ENCODE assay signal across 8 cellular contexts in the genomic region with DNA sequence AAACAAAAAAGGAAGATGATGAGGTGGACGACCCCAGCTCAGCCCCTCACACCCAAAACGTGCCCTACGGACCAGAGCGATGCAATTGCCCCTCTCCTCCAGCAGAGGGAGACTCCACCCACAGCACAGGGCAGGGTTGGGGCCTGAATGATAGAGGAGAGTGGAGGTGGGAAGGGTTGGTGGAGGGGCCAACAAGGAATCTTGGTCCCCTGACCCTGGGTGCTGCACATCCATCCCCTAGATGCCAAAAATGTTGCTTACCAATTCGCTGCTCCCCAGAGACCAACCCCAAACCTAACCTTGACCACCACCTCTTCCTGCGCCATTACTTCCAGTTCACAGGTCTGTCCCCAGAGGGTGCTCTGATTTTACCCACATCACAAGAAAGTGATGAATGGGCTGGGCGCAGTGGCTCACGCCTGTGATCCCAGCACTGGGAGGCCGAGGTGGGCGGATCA. TPM values are rescaled to one million over a fixed set of nuclear protein-coding genes. Genes with fewer than 3 reads are reported as not detected.
DNase-seq lines count a peak whose midpoint lies in the region; ATAC-seq, FAIRE-seq and TF ChIP-seq lines count a peak whose summit lies in the region.

No MANE protein-coding gene starts in this region.

- POLR2A ChIA-PET in CD4-positive, alpha-beta T cell (lab: Charles Lee): interaction anchor here (0.8 to 1.8 kb wide), 3 partner anchors 28 to 145 kb away, joined by 3 to 4 read pairs (median 4); no protein-coding TSS in a partner anchor

- TF ChIP-seq CTCF in CD4-positive, alpha-beta T cell (IDR thresholded peaks at IDR 0.05): peak; percentile 95

- H3K9me3 ChIP-seq in CD4-positive, alpha-beta T cell (ENCODE audit: control insufficient read depth, low read length): no peaks in the 10 kb centered on the region

- H3K27me3 Mint-ChIP-seq in CD4-positive, alpha-beta T cell: no peaks in the 10 kb centered on the region

- peak; percentile 97 for ATAC-seq in CD4-positive, alpha-beta T cell (ENCODE audit: poor library complexity)
- peak; percentile 77 for ATAC-seq in left ventricle myocardium superior

- H3K27ac Mint-ChIP-seq in CD4-positive, alpha-beta T cell: no peak overlapping the region

- H3K36me3 Mint-ChIP-seq in CD4-positive, alpha-beta T cell (ENCODE audit: low read depth): peaks cover 6% of the 10 kb centered on the region

- H3K4me3 Mint-ChIP-seq in CD4-positive, alpha-beta T cell: no peak overlapping the region

- H3K4me1 Mint-ChIP-seq in CD4-positive, alpha-beta T cell (ENCODE audit: low read depth): peaks cover 7% of the 10 kb centered on the region

- intact Hi-C loops in CD4-positive, alpha-beta T cell (cut with DNase I, micrococcal nuclease): loop anchor here (1.0 to 5.0 kb wide), 6 partner anchors 39 to 144 kb away; a partner anchor contains a TSS
- intact Hi-C loops in left ventricle myocardium superior (cut with micrococcal nuclease): no loop called here

- FAIRE-seq in H54 (lab: Jason Lieb, UNC): no peak

- no peak for TF ChIP-seq POLR2A in H54 (IDR thresholded peaks at IDR 0.05; ENCODE audit: low read depth, low read length)

- no peaks in the 10 kb centered on the region for H3K9me3 Mint-ChIP-seq in CD4-positive, alpha-beta T cell

- H3K27me3 ChIP-seq in CD4-positive, alpha-beta T cell (ENCODE audit: control insufficient read depth, insufficient read depth, low read length): no peaks in the 10 kb centered on the region

- CTCF ChIA-PET in CD4-positive, alpha-beta T cell (lab: Charles Lee): interaction anchor here (0.6 to 1.9 kb wide), 11 partner anchors 12 to 144 kb away, joined by 3 to 14 read pairs (median 4); a partner anchor contains a TSS

- no peak overlapping the region for H3K27ac ChIP-seq in CD4-positive, alpha-beta T cell (ENCODE audit: low read depth, low read length)

- peak; percentile 30 to 64 (median 48) for DNase-seq in CD4-positive, alpha-beta T cell
- DNase-seq in H54 (ENCODE audit: insufficient read length, low spot score): peak; percentile 73
- peak; percentile 58 for DNase-seq in RPMI8226
- DNase-seq in activated naive CD4-positive, alpha-beta T cell (lab: John Stamatoyannopoulos, UW): peak in 3 of 4 experiments; percentile 16 to 50 (median 32)
- DNase-seq in left ventricle myocardium superior: no peak
- peak; percentile 54 to 62 for DNase-seq in stimulated activated CD4-positive, alpha-beta T cell treated with anti-CD3 and anti-CD28 coated beads, Interleukin-2, amount 100 ng/mL, for 48 hours
- DNase-seq in occipital lobe (lab: John Stamatoyannopoulos, UW): no peak
- DNase-seq in amniotic stem cell (lab: John Stamatoyannopoulos, UW): no peak

RNA-seq across cellular contexts. Expression of a gene that starts 12.9 kb away (rescaled TPM):
- 10 to 100 TPM; 14.3 to 16.0 TPM for total RNA-seq in CD4-positive, alpha-beta T cell
- total RNA-seq in left ventricle myocardium superior (16.4 TPM), occipital lobe (10.0 TPM)

RNA-seq across cellular contexts. Expression of a gene that starts 14.5 kb away (rescaled TPM):
- total RNA-seq in CD4-positive, alpha-beta T cell: 10 to 100 TPM; 28.8 to 29.6 TPM
- 63.4 TPM for total RNA-seq in left ventricle myocardium superior
- total RNA-seq in occipital lobe: 8.1 TPM

RNA-seq across cellular contexts. Expression of a gene that starts 14.7 kb away (rescaled TPM):
- total RNA-seq in CD4-positive, alpha-beta T cell: 1 to 10 TPM; 6.0 to 6.6 TPM
- total RNA-seq in left ventricle myocardium superior (167 TPM), occipital lobe (22.8 TPM)

RNA-seq across cellular contexts. Expression of a gene that starts 40.6 kb away (rescaled TPM):
- total RNA-seq in CD4-positive, alpha-beta T cell: under 1 TPM; 0.22 to 0.25 TPM
- total RNA-seq in left ventricle myocardium superior: 0.45 TPM
- 0.62 TPM for total RNA-seq in occipital lobe

RNA-seq across cellular contexts. Expression of a gene that starts 46.5 kb away (rescaled TPM):
- total RNA-seq in CD4-positive, alpha-beta T cell: 1 to 10 TPM; 3.3 to 4.9 TPM
- total RNA-seq in left ventricle myocardium superior (7.1 TPM), occipital lobe (7.0 TPM)

Comparison
In these comparisons a context has a peak if more than half of its experiments do, and no peak if none do; other contexts are left out.
1. DNase-seq: peak in CD4-positive, alpha-beta T cell (10 of 10), H54 (single experiment), RPMI8226 (single experiment), activated naive CD4-positive, alpha-beta T cell (3 of 4) and stimulated activated CD4-positive, alpha-beta T cell treated with anti-CD3 and anti-CD28 coated beads, Interleukin-2, amount 100 ng/mL, for 48 hours (2 of 2); none in left ventricle myocardium superior (single experiment), occipital lobe (single experiment) and amniotic stem cell (single experiment).